Comparison of ENCODE assay signal across 27 cellular contexts in genomic region chr20:39039261-39039660, GRCh38.
"Had no signal": no experiment of that assay in that cellular context is flagged by ENCODE, and none has a peak within 500 bp of the region (broad histone marks: within the 10 kb centered on the region; RNA-seq: fewer than 3 reads in every experiment).

No MANE protein-coding gene starts in this region.

- H3K4me2 ChIP-seq: neural progenitor cell had no signal

- H3K27me3 Mint-ChIP-seq: activated B cell treated with CpG ODN at 0.5 μM for 24 hours; activated naive CD4-positive, alpha-beta T cell treated with anti-CD3 and anti-CD28 coated beads, Interleukin-2, amount 50 U/mL, for 24 hours; activated naive CD8-positive, alpha-beta T cell treated with anti-CD3 and anti-CD28 coated beads, Interleukin-2, amount 50 U/mL, for 24 hours; central memory CD8-positive, alpha-beta T cell; dendritic cell treated with granulocyte-macrophage colony-stimulating factor and Interleukin-4, amounts not matched to agents 40 ng/mL and 50 ng/mL, for 4 days; stimulated activated naive B cell treated with anti-CD40 and anti-IgM and Interleukin-4, amounts not matched to agents 10 μg/mL and 1 μg/mL and 100 μg/mL, for 72 hours had no signal

- DNase-seq: activated B cell treated with CpG ODN at 0.5 μM for 24 hours; activated CD8-positive, alpha-beta memory T cell treated with anti-CD3 and anti-CD28 coated beads for 24 hours; activated naive CD8-positive, alpha-beta T cell treated with anti-CD3 and anti-CD28 coated beads, Interleukin-2, amount 50 U/mL, for 24 hours; effector CD4-positive, alpha-beta T cell; foreskin melanocyte; left lung; lower lobe of right lung; mesenchymal stem cell; natural killer cell; occipital lobe; stimulated activated CD4-positive, alpha-beta T cell treated with anti-CD3 and anti-CD28 coated beads, Interleukin-15, amount 100 ng/mL, for 24 hours; stimulated activated CD4-positive, alpha-beta T cell treated with anti-CD3 and anti-CD28 coated beads, Interleukin-2, amount 100 ng/mL, for 24 hours; stimulated activated naive B cell treated with anti-CD40 and anti-IgM and Interleukin-4, amounts not matched to agents 10 μg/mL and 1 μg/mL and 100 μg/mL, for 72 hours; stomach; SW 1271; T1000; tibial artery had no signal

- H3K9me3 ChIP-seq: breast epithelium, left lung, lower lobe of right lung, right atrium auricular region, stomach, suprapubic skin, tibial artery had no signal

- H3K4me1 Mint-ChIP-seq: activated B cell treated with CpG ODN at 0.5 μM for 24 hours; activated naive CD4-positive, alpha-beta T cell treated with anti-CD3 and anti-CD28 coated beads, Interleukin-2, amount 50 U/mL, for 24 hours; activated naive CD8-positive, alpha-beta T cell treated with anti-CD3 and anti-CD28 coated beads, Interleukin-2, amount 50 U/mL, for 24 hours; central memory CD8-positive, alpha-beta T cell; natural killer cell; neural progenitor cell; stimulated activated naive B cell treated with anti-CD40 and anti-IgM and Interleukin-4, amounts not matched to agents 10 μg/mL and 1 μg/mL and 100 μg/mL, for 72 hours had no signal

- H3K9ac ChIP-seq: neural progenitor cell had no signal

- H3K27ac ChIP-seq: breast epithelium, epithelial cell of prostate, left lung, lower lobe of right lung, neural progenitor cell, right atrium auricular region, suprapubic skin, tibial artery had no signal

- H3K9me3 Mint-ChIP-seq: activated B cell treated with CpG ODN at 0.5 μM for 24 hours; activated naive CD4-positive, alpha-beta T cell treated with anti-CD3 and anti-CD28 coated beads, Interleukin-2, amount 50 U/mL, for 24 hours; activated naive CD8-positive, alpha-beta T cell treated with anti-CD3 and anti-CD28 coated beads, Interleukin-2, amount 50 U/mL, for 24 hours; activated T-helper 2 cell treated with anti-CD3 and anti-CD28 coated beads, Interferon-gamma antibody, Interleukin-2, Interleukin-4, amounts not matched to agents 10 μg/mL and 5 μg/mL and 100 μg/mL, durations not matched to agents 14 hours and 24 hours and 36 hours; central memory CD8-positive, alpha-beta T cell; dendritic cell treated with granulocyte-macrophage colony-stimulating factor and Interleukin-4, amounts not matched to agents 40 ng/mL and 50 ng/mL, for 4 days; natural killer cell; neural progenitor cell; stimulated activated naive B cell treated with anti-CD40 and anti-IgM and Interleukin-4, amounts not matched to agents 10 μg/mL and 1 μg/mL and 100 μg/mL, for 72 hours; T-helper 1 cell treated with Interleukin-12 subunit alpha and Interleukin-12 subunit beta and Interleukin-4 antibody, amounts not matched to agents 30 μg/mL and 1 μg/mL, for 36 hours had no signal

- H3K4me3 Mint-ChIP-seq: activated B cell treated with CpG ODN at 0.5 μM for 24 hours; activated naive CD4-positive, alpha-beta T cell treated with anti-CD3 and anti-CD28 coated beads, Interleukin-2, amount 50 U/mL, for 24 hours; activated naive CD8-positive, alpha-beta T cell treated with anti-CD3 and anti-CD28 coated beads, Interleukin-2, amount 50 U/mL, for 24 hours; central memory CD8-positive, alpha-beta T cell; dendritic cell treated with granulocyte-macrophage colony-stimulating factor and Interleukin-4, amounts not matched to agents 40 ng/mL and 50 ng/mL, for 4 days; natural killer cell; neural progenitor cell; stimulated activated naive B cell treated with anti-CD40 and anti-IgM and Interleukin-4, amounts not matched to agents 10 μg/mL and 1 μg/mL and 100 μg/mL, for 72 hours; T-helper 1 cell treated with Interleukin-12 subunit alpha and Interleukin-12 subunit beta and Interleukin-4 antibody, amounts not matched to agents 30 μg/mL and 1 μg/mL, for 36 hours had no signal

- H3K36me3 ChIP-seq: breast epithelium had no signal

- H3K27me3 ChIP-seq: breast epithelium, left lung, neural progenitor cell, right atrium auricular region, stomach, suprapubic skin, tibial artery had no signal

- H3K27ac Mint-ChIP-seq: activated B cell treated with CpG ODN at 0.5 μM for 24 hours; activated naive CD4-positive, alpha-beta T cell treated with anti-CD3 and anti-CD28 coated beads, Interleukin-2, amount 50 U/mL, for 24 hours; activated naive CD8-positive, alpha-beta T cell treated with anti-CD3 and anti-CD28 coated beads, Interleukin-2, amount 50 U/mL, for 24 hours; activated T-helper 2 cell treated with anti-CD3 and anti-CD28 coated beads, Interferon-gamma antibody, Interleukin-2, Interleukin-4, amounts not matched to agents 10 μg/mL and 5 μg/mL and 100 μg/mL, durations not matched to agents 14 hours and 24 hours and 36 hours; dendritic cell treated with granulocyte-macrophage colony-stimulating factor and Interleukin-4, amounts not matched to agents 40 ng/mL and 50 ng/mL, for 4 days; natural killer cell; neural progenitor cell; stimulated activated naive B cell treated with anti-CD40 and anti-IgM and Interleukin-4, amounts not matched to agents 10 μg/mL and 1 μg/mL and 100 μg/mL, for 72 hours; T-helper 1 cell treated with Interleukin-12 subunit alpha and Interleukin-12 subunit beta and Interleukin-4 antibody, amounts not matched to agents 30 μg/mL and 1 μg/mL, for 36 hours had no signal

- H2AFZ ChIP-seq: neural progenitor cell had no signal

- H3K4me3 ChIP-seq: breast epithelium, left lung, lower lobe of right lung, neural progenitor cell, right atrium auricular region, stomach, suprapubic skin, tibial artery had no signal

- ATAC-seq: activated naive CD8-positive, alpha-beta T cell treated with anti-CD3 and anti-CD28 coated beads, Interleukin-2, amount 50 U/mL, for 24 hours; left lung; lower lobe of right lung; natural killer cell; stimulated activated naive B cell treated with anti-CD40 and anti-IgM and Interleukin-4, amounts not matched to agents 10 μg/mL and 1 μg/mL and 100 μg/mL, for 72 hours had no signal

- H3K4me1 ChIP-seq: breast epithelium, left lung, lower lobe of right lung, neural progenitor cell, right atrium auricular region had no signal
